Comparison of ENCODE assay signal across 8 cellular contexts in the genomic region with DNA sequence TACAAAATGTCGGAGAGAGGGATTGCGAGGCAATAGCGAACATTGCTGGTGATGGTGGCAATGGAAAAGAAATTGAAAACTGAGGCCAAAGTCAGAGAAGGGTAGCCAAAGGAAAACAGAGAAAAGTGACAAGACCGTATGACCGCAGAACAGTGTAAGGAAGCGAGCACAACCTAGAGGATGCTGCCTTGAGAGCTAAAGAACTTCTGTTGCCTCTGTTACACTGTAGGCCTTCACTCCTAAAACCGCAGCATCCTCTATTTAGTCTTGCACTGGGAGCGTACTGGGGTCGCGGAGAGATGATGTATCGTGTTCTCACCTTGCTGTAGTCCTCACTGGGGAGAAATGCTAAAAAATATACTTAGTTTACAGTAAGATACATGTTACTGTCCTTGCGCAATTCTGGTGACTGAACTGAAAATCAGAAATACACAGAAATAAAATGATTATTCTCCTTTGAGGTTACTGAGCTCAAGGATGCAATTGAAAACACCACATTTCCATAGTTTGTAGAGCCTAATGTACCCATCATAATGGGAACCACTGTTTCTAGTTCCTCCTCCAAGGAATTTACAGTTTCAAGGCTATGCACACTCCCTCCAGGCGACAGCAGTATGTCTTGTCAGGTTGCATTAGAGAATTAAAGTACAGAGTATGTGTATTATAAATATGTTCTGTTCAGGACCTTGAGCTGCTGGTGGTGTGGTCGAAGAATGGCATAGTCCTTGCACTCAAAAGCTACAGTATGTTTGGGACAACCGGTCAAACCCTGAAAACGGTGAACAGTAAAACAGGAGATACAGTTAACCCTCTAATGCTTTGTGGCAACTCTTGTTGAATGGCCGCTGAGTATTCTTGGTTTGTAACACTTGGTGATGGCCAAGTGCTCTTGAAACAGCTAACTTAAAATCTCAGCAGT. TPM values are rescaled to one million over a fixed set of nuclear protein-coding genes. Genes with fewer than 3 reads are reported as not detected.
DNase-seq lines count a peak whose midpoint lies in the region; ATAC-seq and TF ChIP-seq lines count a peak whose summit lies in the region.

No MANE protein-coding gene starts in this region.

- no peak for ATAC-seq in HG03108 (IDR thresholded peaks at IDR 0.05; ENCODE audit: unreplicated experiment)

- H3K4me3 Mint-ChIP-seq in stimulated activated naive CD8-positive, alpha-beta T cell treated with anti-CD3 and anti-CD28 coated beads, Interleukin-15, Interleukin-2, amounts not matched to agents 100 ng/mL and 50 ng/mL, for 24 hours: peak overlapping the region; percentile 97

- H3K4me1 ChIP-seq in ascending aorta: peaks cover 17 to 32% of the 10 kb centered on the region in 2 donors

- H3K4me3 ChIP-seq in ascending aorta: peak overlapping the region; percentile 79 to 90

- peak overlapping the region; percentile 95 for H3K27ac Mint-ChIP-seq in stimulated activated naive CD8-positive, alpha-beta T cell treated with anti-CD3 and anti-CD28 coated beads, Interleukin-15, Interleukin-2, amounts not matched to agents 100 ng/mL and 50 ng/mL, for 24 hours

- H3K4me1 Mint-ChIP-seq in stimulated activated naive CD8-positive, alpha-beta T cell treated with anti-CD3 and anti-CD28 coated beads, Interleukin-15, Interleukin-2, amounts not matched to agents 100 ng/mL and 50 ng/mL, for 24 hours (ENCODE audit: low read depth): peaks cover 48% of the 10 kb centered on the region

- H3K36me3 Mint-ChIP-seq in stimulated activated naive CD8-positive, alpha-beta T cell treated with anti-CD3 and anti-CD28 coated beads, Interleukin-15, Interleukin-2, amounts not matched to agents 100 ng/mL and 50 ng/mL, for 24 hours (ENCODE audit: low read depth): peaks cover 6% of the 10 kb centered on the region

- H3K27me3 ChIP-seq in ascending aorta: no peaks in the 10 kb centered on the region

- H3K36me3 ChIP-seq in ascending aorta: no peaks in the 10 kb centered on the region

- no peaks in the 10 kb centered on the region for H3K9me3 ChIP-seq in ascending aorta

- H3K27ac ChIP-seq in ascending aorta: peak overlapping the region; percentile 96 to 99

- TF ChIP-seq CTCF in ascending aorta (IDR thresholded peaks at IDR 0.05): no peak

- DNase-seq in activated gamma-delta T cell treated with Interleukin-2 at 50 U/mL for 16 hours: peak; percentile 9
- no peak for DNase-seq in activated gamma-delta T cell (lab: John Stamatoyannopoulos, UW)
- DNase-seq in NCI-H1694 treated with DMSO at 0.1 percent for 48 hours (lab: John Stamatoyannopoulos, UW): peak; percentile 34
- DNase-seq in ascending aorta (ENCODE audit: low spot score in 2 of 2): no peak
- DNase-seq in inferior parietal cortex (ENCODE audit: extremely low spot score): peak; percentile 45
- DNase-seq in islet precursor cell: no peak

- intact Hi-C loops in ascending aorta (cut with DNase I): loop anchor here (2.0 to 10.0 kb wide), 5 partner anchors 39 to 383 kb away; a partner anchor contains a TSS

- no peaks in the 10 kb centered on the region for H3K27me3 Mint-ChIP-seq in stimulated activated naive CD8-positive, alpha-beta T cell treated with anti-CD3 and anti-CD28 coated beads, Interleukin-15, Interleukin-2, amounts not matched to agents 100 ng/mL and 50 ng/mL, for 24 hours

- no peaks in the 10 kb centered on the region for H3K9me3 Mint-ChIP-seq in stimulated activated naive CD8-positive, alpha-beta T cell treated with anti-CD3 and anti-CD28 coated beads, Interleukin-15, Interleukin-2, amounts not matched to agents 100 ng/mL and 50 ng/mL, for 24 hours

RNA-seq across cellular contexts. Expression of a gene that starts 1.3 kb away (rescaled TPM):
- total RNA-seq in ascending aorta: 43.6 TPM

Comparison
In these comparisons a context has a peak if more than half of its experiments do, and no peak if none do; other contexts are left out.
1. DNase-seq: peak in activated gamma-delta T cell treated with Interleukin-2 at 50 U/mL for 16 hours (single experiment), NCI-H1694 treated with DMSO at 0.1 percent for 48 hours (single experiment) and inferior parietal cortex (single experiment); none in activated gamma-delta T cell (single experiment), ascending aorta (0 of 2) and islet precursor cell (single experiment).